8 cellular contexts compared by ENCODE assay signal in genomic region chr18:56748698-56749268, GRCh38.
DNase-seq lines count a peak whose midpoint lies in the region; ATAC-seq and TF ChIP-seq lines count a peak whose summit lies in the region.

No MANE protein-coding gene starts in this region.

- H3K27ac ChIP-seq in neural progenitor cell = no peak overlapping the region

- TF ChIP-seq CTCF in endothelial cell (IDR thresholded peaks at IDR 0.05; ENCODE audit: unreplicated experiment) = peak; percentile 69
- TF ChIP-seq CTCF in neural progenitor cell (IDR thresholded peaks at IDR 0.05) = peak; percentile 73

- no peak overlapping the region for H2AFZ ChIP-seq in neural progenitor cell (replicated peaks)

- no peaks in the 10 kb centered on the region for H3K79me2 ChIP-seq in neural progenitor cell (ENCODE audit: low read depth)

- no peaks in the 10 kb centered on the region for H4K20me1 ChIP-seq in neural progenitor cell (ENCODE audit: low read depth)

- H3K4me3 ChIP-seq in Jurkat, Clone E6-1 (ENCODE audit: low read length) = no peak overlapping the region
- no peak overlapping the region for H3K4me3 ChIP-seq in neural progenitor cell

- peaks cover 8% of the 10 kb centered on the region for H3K4me1 Mint-ChIP-seq in endothelial cell (ENCODE audit: unreplicated experiment)
- no peaks in the 10 kb centered on the region for H3K4me1 Mint-ChIP-seq in neural progenitor cell

- H3K9me3 Mint-ChIP-seq in endothelial cell (ENCODE audit: unreplicated experiment) (no peaks in the 10 kb centered on the region), neural progenitor cell (no peaks in the 10 kb centered on the region)

- H3F3A ChIP-seq in neural progenitor cell (ENCODE audit: low read depth) = no peaks in the 10 kb centered on the region

- ATAC-seq in esophagus mucosa (no peak), GM21786 (IDR thresholded peaks at IDR 0.05; ENCODE audit: unreplicated experiment) (no peak), GM18520 (IDR thresholded peaks at IDR 0.05; ENCODE audit: unreplicated experiment) (no peak)

- H3K36me3 ChIP-seq in neural progenitor cell = no peaks in the 10 kb centered on the region

- H3K27ac Mint-ChIP-seq in endothelial cell (ENCODE audit: unreplicated experiment) (no peak overlapping the region), neural progenitor cell (no peak overlapping the region)

- H3K4me3 Mint-ChIP-seq in endothelial cell (ENCODE audit: unreplicated experiment) (no peak overlapping the region), neural progenitor cell (no peak overlapping the region)

- DNase-seq in COR-L47 (lab: John Stamatoyannopoulos, UW) = peak; percentile 32
- peak; percentile 37 for DNase-seq in Jurkat, Clone E6-1 (ENCODE audit: low read depth, low spot score)
- peak; percentile 67 for DNase-seq in OCI-M1 (lab: John Stamatoyannopoulos, UW)
- peak; percentile 16 for DNase-seq in endothelial cell (ENCODE audit: low spot score)
- DNase-seq in neural progenitor cell (ENCODE audit: low spot score) = peak; percentile 59

- no peak overlapping the region for H3K9ac ChIP-seq in neural progenitor cell

- no peak overlapping the region for H3K4me2 ChIP-seq in neural progenitor cell

- no peaks in the 10 kb centered on the region for H3K9me3 ChIP-seq in neural progenitor cell (ENCODE audit: low read depth)

- H3K36me3 Mint-ChIP-seq in endothelial cell (ENCODE audit: low read depth, unreplicated experiment) (no peaks in the 10 kb centered on the region), neural progenitor cell (no peaks in the 10 kb centered on the region)

- H3K4me1 ChIP-seq in neural progenitor cell = no peaks in the 10 kb centered on the region

- H3K27me3 Mint-ChIP-seq in endothelial cell (ENCODE audit: unreplicated experiment) = peaks cover 3% of the 10 kb centered on the region
- no peaks in the 10 kb centered on the region for H3K27me3 Mint-ChIP-seq in neural progenitor cell (ENCODE audit: insufficient read depth, low read depth)

- no peaks in the 10 kb centered on the region for H3K27me3 ChIP-seq in neural progenitor cell

Comparison
In these comparisons a context has a peak if more than half of its experiments do, and no peak if none do; other contexts are left out.
1. DNase-seq: peak in every context shown above with its lines; median percentile 67 in OCI-M1; 59 in neural progenitor cell; 37 in Jurkat, Clone E6-1; 32 in COR-L47; 16 in endothelial cell.